24 cellular contexts compared by ENCODE assay signal in the genomic region with DNA sequence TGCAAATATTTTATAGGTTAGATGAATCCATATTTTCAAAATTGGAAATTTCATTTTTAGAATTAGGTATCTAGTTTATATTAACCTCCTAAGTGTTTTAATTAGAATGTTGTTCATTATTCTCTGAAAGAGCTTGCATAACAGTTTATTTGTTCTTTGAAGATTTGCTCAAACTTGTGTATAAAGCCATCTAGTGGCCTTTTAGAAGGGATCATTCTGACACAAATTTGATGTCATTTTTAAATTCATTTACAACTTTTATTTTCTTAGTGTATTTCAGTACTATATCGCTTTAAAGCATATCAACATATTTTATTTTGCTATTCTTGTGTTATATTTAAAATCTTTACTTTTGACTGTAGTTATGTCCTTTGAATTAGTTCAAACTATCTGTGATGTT.
"Had no signal": no experiment of that assay in that cellular context is flagged by ENCODE, and none has a peak within 500 bp of the region (broad histone marks: within the 10 kb centered on the region; RNA-seq: fewer than 3 reads in every experiment).

No MANE protein-coding gene starts in this region.

- H3K4me1 ChIP-seq: colonic mucosa, heart left ventricle, pancreas, psoas muscle, right atrium auricular region, upper lobe of left lung had no signal

- H3K36me3 Mint-ChIP-seq: activated naive CD8-positive, alpha-beta T cell treated with anti-CD3 and anti-CD28 coated beads for 36 hours; mesothelial cell of epicardium; natural killer cell treated with Interleukin-12 subunit alpha and Interleukin-12 subunit beta and Interleukin-15 and Interleukin-18, amount 100 ng/mL, for 72 hours had no signal

- H3K4me3 ChIP-seq: colonic mucosa, dorsolateral prefrontal cortex, heart left ventricle, pancreas, psoas muscle, right atrium auricular region, thoracic aorta, upper lobe of left lung had no signal

- DNase-seq: activated B cell treated with CpG ODN at 0.5 μM for 24 hours; activated CD4-positive, alpha-beta T cell treated with anti-CD3 and anti-CD28 coated beads for 36 hours; activated CD4-positive, alpha-beta T cell treated with anti-CD3 and anti-CD28 coated beads, Interleukin-2, amount 50 U/mL, for 4 hours; activated CD8-positive, alpha-beta memory T cell treated with anti-CD3 and anti-CD28 coated beads, Interleukin-2, amount 50 U/mL, for 48 hours; activated naive CD4-positive, alpha-beta T cell treated with Interleukin-2 at 50 U/mL for 16 hours; activated naive CD8-positive, alpha-beta T cell treated with anti-CD3 and anti-CD28 coated beads for 36 hours; activated T-cell treated with anti-CD3 and anti-CD28 coated beads, Interleukin-2, amount 50 U/mL, for 4 hours; central memory CD4-positive, alpha-beta T cell; colonic mucosa; dorsolateral prefrontal cortex; effector memory CD8-positive, alpha-beta T cell; heart left ventricle; pancreas; psoas muscle; stimulated activated CD4-positive, alpha-beta T cell treated with anti-CD3 and anti-CD28 coated beads, Interleukin-4, amount 100 ng/mL, for 24 hours; stimulated activated naive CD4-positive, alpha-beta T cell treated with Interleukin-2 at 50 U/mL for 16 hours; T1000; upper lobe of left lung had no signal

- H3K9me3 Mint-ChIP-seq: activated B cell treated with CpG ODN at 0.5 μM for 24 hours; activated naive CD8-positive, alpha-beta T cell treated with anti-CD3 and anti-CD28 coated beads for 36 hours; activated T-cell treated with anti-CD3 and anti-CD28 coated beads, Interleukin-2, amount 50 U/mL, for 4 hours; natural killer cell treated with Interleukin-12 subunit alpha and Interleukin-12 subunit beta and Interleukin-15 and Interleukin-18, amount 100 ng/mL, for 72 hours had no signal

- H3K27me3 ChIP-seq: colonic mucosa, dorsolateral prefrontal cortex, heart left ventricle, neutrophil, pancreas, right atrium auricular region, upper lobe of left lung had no signal

- H3K4me3 Mint-ChIP-seq: activated B cell treated with CpG ODN at 0.5 μM for 24 hours; activated CD4-positive, alpha-beta T cell treated with anti-CD3 and anti-CD28 coated beads for 36 hours; activated naive CD8-positive, alpha-beta T cell treated with anti-CD3 and anti-CD28 coated beads for 36 hours; activated T-cell treated with anti-CD3 and anti-CD28 coated beads, Interleukin-2, amount 50 U/mL, for 4 hours; effector memory CD8-positive, alpha-beta T cell; mesothelial cell of epicardium; natural killer cell treated with Interleukin-12 subunit alpha and Interleukin-12 subunit beta and Interleukin-15 and Interleukin-18, amount 100 ng/mL, for 72 hours had no signal

- H3K9me3 ChIP-seq: colonic mucosa, neutrophil, pancreas, psoas muscle, right atrium auricular region, thoracic aorta, upper lobe of left lung had no signal

- H3K27ac ChIP-seq: colonic mucosa, dorsolateral prefrontal cortex, heart left ventricle, neutrophil, pancreas, psoas muscle, right atrium auricular region, thoracic aorta, upper lobe of left lung had no signal

- H3K4me1 Mint-ChIP-seq: activated B cell treated with CpG ODN at 0.5 μM for 24 hours; activated CD4-positive, alpha-beta T cell treated with anti-CD3 and anti-CD28 coated beads for 36 hours; activated naive CD8-positive, alpha-beta T cell treated with anti-CD3 and anti-CD28 coated beads for 36 hours; mesothelial cell of epicardium had no signal

- H3K36me3 ChIP-seq: colonic mucosa, heart left ventricle, neutrophil, pancreas, right atrium auricular region, thoracic aorta, upper lobe of left lung had no signal

- H3K27me3 Mint-ChIP-seq: activated B cell treated with CpG ODN at 0.5 μM for 24 hours; activated CD4-positive, alpha-beta T cell treated with anti-CD3 and anti-CD28 coated beads for 36 hours; activated naive CD8-positive, alpha-beta T cell treated with anti-CD3 and anti-CD28 coated beads for 36 hours; effector memory CD8-positive, alpha-beta T cell; natural killer cell treated with Interleukin-12 subunit alpha and Interleukin-12 subunit beta and Interleukin-15 and Interleukin-18, amount 100 ng/mL, for 72 hours had no signal

- H3K27ac Mint-ChIP-seq: activated B cell treated with CpG ODN at 0.5 μM for 24 hours; activated CD4-positive, alpha-beta T cell treated with anti-CD3 and anti-CD28 coated beads for 36 hours; activated naive CD8-positive, alpha-beta T cell treated with anti-CD3 and anti-CD28 coated beads for 36 hours; activated T-helper 2 cell treated with anti-CD3 and anti-CD28 coated beads, Interferon-gamma antibody, Interleukin-2, Interleukin-4, amounts not matched to agents 10 μg/mL and 5 μg/mL and 100 μg/mL, durations not matched to agents 14 hours and 24 hours and 36 hours; effector memory CD8-positive, alpha-beta T cell; mesothelial cell of epicardium; natural killer cell treated with Interleukin-12 subunit alpha and Interleukin-12 subunit beta and Interleukin-15 and Interleukin-18, amount 100 ng/mL, for 72 hours had no signal
